In the genomic region with DNA sequence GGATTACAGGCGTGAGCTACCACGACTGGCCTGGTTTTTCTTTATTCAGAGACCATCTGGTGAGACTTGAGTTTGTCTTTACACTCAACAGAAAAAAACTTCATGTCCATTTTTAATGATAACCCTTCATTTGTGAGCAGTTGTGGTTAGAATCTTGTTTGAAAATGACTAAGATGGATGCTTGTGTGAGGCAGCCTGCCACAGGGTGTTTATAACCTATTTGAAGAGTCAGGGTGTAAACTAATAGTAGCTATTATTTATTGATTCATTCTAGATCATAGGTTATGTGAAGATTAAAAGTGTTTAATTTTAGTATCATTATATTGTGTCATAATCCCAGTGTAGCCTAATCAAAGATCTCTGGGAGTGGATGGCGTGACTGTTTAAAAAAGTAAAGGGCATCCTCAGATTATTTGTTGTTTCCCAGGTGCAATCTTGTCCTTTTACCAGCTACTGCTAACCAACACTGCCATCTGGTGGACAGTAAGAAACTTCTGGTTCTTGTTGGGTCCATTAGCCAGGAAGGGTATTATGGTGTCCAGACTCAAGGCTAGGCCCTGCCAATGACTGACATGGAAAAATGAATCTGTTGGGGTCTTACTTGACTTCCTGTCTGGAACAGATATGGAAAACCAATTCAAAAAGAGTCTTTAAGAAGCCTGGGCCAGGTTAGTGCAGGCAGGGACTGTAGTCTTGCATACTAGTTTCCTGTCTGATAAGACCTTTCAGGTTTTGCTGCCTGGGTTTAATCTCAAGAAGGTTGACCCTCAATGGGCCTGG, we compare ENCODE assay signal across 8 cellular contexts. TPM values are rescaled to one million over a fixed set of nuclear protein-coding genes. Genes with fewer than 3 reads are reported as not detected.
DNase-seq lines count a peak whose midpoint lies in the region; ATAC-seq and TF ChIP-seq lines count a peak whose summit lies in the region.

No MANE protein-coding gene starts in this region.

- ATAC-seq in GM19035 (IDR thresholded peaks at IDR 0.05; ENCODE audit: unreplicated experiment) (peak; percentile 69), HG03342 (IDR thresholded peaks at IDR 0.05; ENCODE audit: unreplicated experiment) (peak; percentile 70), upper lobe of right lung (peak; percentile 90)

- no peaks in the 10 kb centered on the region for H3K36me3 Mint-ChIP-seq in endothelial cell (ENCODE audit: low read depth, unreplicated experiment)

- peaks cover 3% of the 10 kb centered on the region for H3K4me1 ChIP-seq in upper lobe of right lung

- H3K27ac ChIP-seq in WERI-Rb-1 = no peak overlapping the region
- no peak overlapping the region for H3K27ac ChIP-seq in upper lobe of right lung

- H3K4me3 ChIP-seq in WERI-Rb-1 (ENCODE audit: low read depth, low read length) = no peak overlapping the region
- no peak overlapping the region for H3K4me3 ChIP-seq in upper lobe of right lung

- H3K27me3 Mint-ChIP-seq in endothelial cell (ENCODE audit: unreplicated experiment) = peaks cover 2% of the 10 kb centered on the region

- H3K4me3 Mint-ChIP-seq in endothelial cell (ENCODE audit: unreplicated experiment) = no peak overlapping the region

- no peaks in the 10 kb centered on the region for H3K27me3 ChIP-seq in WERI-Rb-1 (ENCODE audit: insufficient read depth, low read depth, severe bottlenecking)
- no peaks in the 10 kb centered on the region for H3K27me3 ChIP-seq in upper lobe of right lung

- H3K36me3 ChIP-seq in WERI-Rb-1 (peaks cover 3% of the 10 kb centered on the region; the same call in 1 of the 2 replicates), upper lobe of right lung (peaks cover 22% of the 10 kb centered on the region)

- intact Hi-C loops in upper lobe of right lung (cut with DNase I) = no loop called here

- no peaks in the 10 kb centered on the region for H3K9me3 Mint-ChIP-seq in endothelial cell (ENCODE audit: unreplicated experiment)

- TF ChIP-seq CTCF in WERI-Rb-1 (IDR thresholded peaks at IDR 0.05; ENCODE audit: low read depth, low read length) = peak; percentile 70
- TF ChIP-seq CTCF in endothelial cell (IDR thresholded peaks at IDR 0.05; ENCODE audit: unreplicated experiment) = peak; percentile 75
- TF ChIP-seq CTCF in upper lobe of right lung (IDR thresholded peaks at IDR 0.05) = peak; percentile 82

- H3K4me1 Mint-ChIP-seq in endothelial cell (ENCODE audit: unreplicated experiment) = no peaks in the 10 kb centered on the region

- H3K9me3 ChIP-seq in WERI-Rb-1 (ENCODE audit: severe bottlenecking) (no peaks in the 10 kb centered on the region), upper lobe of right lung (no peaks in the 10 kb centered on the region)

- H3K27ac Mint-ChIP-seq in endothelial cell (ENCODE audit: unreplicated experiment) = no peak overlapping the region

- DNase-seq in COLO668 (lab: John Stamatoyannopoulos, UW; ENCODE audit: unreplicated experiment) (peak; percentile 39), NCI-H2196 treated with DMSO at 0.1 percent for 48 hours (lab: John Stamatoyannopoulos, UW; ENCODE audit: unreplicated experiment) (peak; percentile 26), WERI-Rb-1 (peak; percentile 50), endothelial cell (ENCODE audit: low spot score) (peak; percentile 46), midbrain (lab: John Stamatoyannopoulos, UW) (peak; percentile 72), upper lobe of right lung (no peak)

RNA-seq across cellular contexts. Expression of gene NRBF2, which starts 24.9 kb away (rescaled TPM):
- 25.6 TPM for total RNA-seq in endothelial cell (ENCODE audit: unreplicated experiment)
- total RNA-seq in upper lobe of right lung = 20.6 TPM
